In the genomic region with DNA sequence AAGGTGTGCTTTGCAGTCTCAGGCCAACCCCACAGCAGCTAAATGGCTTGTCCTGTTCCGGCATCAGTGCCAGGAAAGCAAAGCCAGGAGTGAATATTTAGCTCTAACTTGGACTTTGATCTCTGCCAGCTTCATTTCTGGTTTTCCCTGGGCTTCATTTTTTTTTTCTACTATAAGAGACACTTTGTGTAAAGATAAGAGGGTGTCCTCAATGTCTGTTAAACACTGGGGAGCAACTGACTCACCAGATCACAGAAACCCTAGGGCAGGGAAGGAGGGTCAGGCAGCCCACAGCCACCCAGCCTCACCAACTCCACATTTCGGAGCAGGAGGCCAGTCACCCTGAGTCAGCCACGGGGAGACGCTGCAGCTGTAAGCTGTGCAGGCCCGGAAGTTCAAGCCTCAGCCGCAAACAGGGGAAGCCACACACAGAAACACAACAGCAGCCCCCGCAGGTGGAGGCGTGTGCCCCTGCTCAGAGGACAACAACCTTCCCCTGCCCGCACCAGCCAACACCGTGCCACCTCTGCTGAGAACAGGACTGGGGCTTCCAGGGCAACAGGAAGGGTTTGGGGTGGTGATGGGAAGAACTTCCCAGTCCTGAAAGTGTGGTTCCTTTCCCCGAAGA, we compare ENCODE assay signal across 8 cellular contexts. TPM values are rescaled to one million over a fixed set of nuclear protein-coding genes. Genes with fewer than 3 reads are reported as not detected.
DNase-seq lines count a peak whose midpoint lies in the region; ATAC-seq lines count a peak whose summit lies in the region.

No MANE protein-coding gene starts in this region.

- H3K4me3 Mint-ChIP-seq in naive thymus-derived CD8-positive, alpha-beta T cell = no peak overlapping the region
- no peak overlapping the region for H3K4me3 Mint-ChIP-seq in stimulated activated naive CD8-positive, alpha-beta T cell treated with anti-CD3 and anti-CD28 coated beads, Interleukin-15, amount 100 ng/mL, for 72 hours

- H3K9me3 ChIP-seq in HAP-1 (no peaks in the 10 kb centered on the region), esophagus (ENCODE audit: control insufficient read depth in 2 of 2, insufficient read depth in 1 of 2, low read depth in 1 of 2, low read length in 1 of 2) (no peaks in the 10 kb centered on the region)

- H3K27ac Mint-ChIP-seq in naive thymus-derived CD8-positive, alpha-beta T cell = peak overlapping the region in 1 of 10 donors; percentile 81
- peak overlapping the region in 1 of 2 donors; percentile 86 for H3K27ac Mint-ChIP-seq in stimulated activated naive CD8-positive, alpha-beta T cell treated with anti-CD3 and anti-CD28 coated beads, Interleukin-15, amount 100 ng/mL, for 72 hours

- ATAC-seq in naive thymus-derived CD8-positive, alpha-beta T cell = peak; percentile 74 to 80
- ATAC-seq in stimulated activated naive CD8-positive, alpha-beta T cell treated with anti-CD3 and anti-CD28 coated beads, Interleukin-15, amount 100 ng/mL, for 72 hours = peak; percentile 85

- H3K27me3 ChIP-seq in HAP-1 (ENCODE audit: low read depth) = no peaks in the 10 kb centered on the region
- H3K27me3 ChIP-seq in esophagus (ENCODE audit: control insufficient read depth in 1 of 2, insufficient read depth in 2 of 2, low read length in 2 of 2) = no peaks in the 10 kb centered on the region

- peaks cover 32% of the 10 kb centered on the region for H3K4me1 ChIP-seq in HAP-1
- H3K4me1 ChIP-seq in esophagus (ENCODE audit: control insufficient read depth in 2 of 2, insufficient read depth in 2 of 2, low read length in 1 of 2) = peaks cover 10 to 38% of the 10 kb centered on the region in 2 donors

- WGBS in esophagus, 2 donors = 0 to 1% methylated on average over 11 of the region's 11 CpGs

- H3K27me3 Mint-ChIP-seq in naive thymus-derived CD8-positive, alpha-beta T cell = peaks cover 0 to 3% (median 0%) of the 10 kb centered on the region in 5 donors
- no peaks in the 10 kb centered on the region for H3K27me3 Mint-ChIP-seq in stimulated activated naive CD8-positive, alpha-beta T cell treated with anti-CD3 and anti-CD28 coated beads, Interleukin-15, amount 100 ng/mL, for 72 hours

- DNase-seq in HAP-1 (ENCODE audit: low spot score in 2 of 2) = peak in 1 of 2 experiments; percentile 67
- DNase-seq in NCI-H526 (lab: John Stamatoyannopoulos, UW) = peak; percentile 41 to 80
- peak; percentile 89 for DNase-seq in activated CD8-positive, alpha-beta memory T cell treated with anti-CD3 and anti-CD28 coated beads, Interleukin-2, amount 50 U/mL, for 4 hours
- DNase-seq in naive thymus-derived CD8-positive, alpha-beta T cell = peak; percentile 64 to 93 (median 80)
- peak; percentile 83 to 88 for DNase-seq in stimulated activated naive CD8-positive, alpha-beta T cell treated with anti-CD3 and anti-CD28 coated beads, Interleukin-15, amount 100 ng/mL, for 72 hours
- DNase-seq in NCI-H1092 (lab: John Stamatoyannopoulos, UW) = no peak

- peaks cover 36% of the 10 kb centered on the region for H3K36me3 ChIP-seq in HAP-1 (replicated peaks)
- peaks cover 20 to 25% of the 10 kb centered on the region in 2 donors for H3K36me3 ChIP-seq in esophagus (ENCODE audit: control insufficient read depth in 2 of 2, insufficient read depth in 2 of 2, low read length in 1 of 2)

- in situ Hi-C loops in HAP-1 (cut with MboI; ENCODE audit: low sequenced_read_pairs) = no loop called here

- H3K4me1 Mint-ChIP-seq in naive thymus-derived CD8-positive, alpha-beta T cell = peaks cover 36 to 59% (median 52%) of the 10 kb centered on the region in 4 donors
- H3K4me1 Mint-ChIP-seq in stimulated activated naive CD8-positive, alpha-beta T cell treated with anti-CD3 and anti-CD28 coated beads, Interleukin-15, amount 100 ng/mL, for 72 hours = peaks cover 11% of the 10 kb centered on the region

- peak overlapping the region; percentile 92 to 100 for H3K27ac ChIP-seq in esophagus (ENCODE audit: low read depth in 2 of 2, low read length in 1 of 2)

- H3K9me3 Mint-ChIP-seq in naive thymus-derived CD8-positive, alpha-beta T cell = no peaks in the 10 kb centered on the region
- no peaks in the 10 kb centered on the region for H3K9me3 Mint-ChIP-seq in stimulated activated naive CD8-positive, alpha-beta T cell treated with anti-CD3 and anti-CD28 coated beads, Interleukin-15, amount 100 ng/mL, for 72 hours

- H3K36me3 Mint-ChIP-seq in naive thymus-derived CD8-positive, alpha-beta T cell = peaks cover 0 to 42% (median 19%) of the 10 kb centered on the region in 3 donors

- POLR2A ChIA-PET in naive thymus-derived CD8-positive, alpha-beta T cell (lab: Charles Lee) = interaction anchor here (0.8 to 17.3 kb wide), 23 partner anchors 9 to 270 kb away, joined by 3 to 358 read pairs (median 12); a partner anchor contains a TSS

- H3K4me3 ChIP-seq in GM08714 (ENCODE audit: low read length) (peak overlapping the region; percentile 2; the same call in 1 of the 2 replicates), HAP-1 (peak overlapping the region; percentile 28), esophagus (ENCODE audit: low read depth in 1 of 2, low read length in 2 of 2) (peak overlapping the region; percentile 27 to 31)

RNA-seq across cellular contexts. Expression of a gene that starts 6.3 kb away (rescaled TPM):
- polyA plus RNA-seq in esophagus = 10 to 100 TPM; 41.7 to 71.4 TPM
- total RNA-seq in naive thymus-derived CD8-positive, alpha-beta T cell = 10 to 100 TPM; 91.7 to 97.6 TPM
- 10 to 100 TPM; 19.5 to 43.7 (median 31.1) TPM for polyA plus RNA-seq in naive thymus-derived CD8-positive, alpha-beta T cell

RNA-seq across cellular contexts. Expression of a gene that starts 25.1 kb away (rescaled TPM):
- polyA plus RNA-seq in esophagus = 10 to 100 TPM; 25.0 to 70.3 TPM
- total RNA-seq in naive thymus-derived CD8-positive, alpha-beta T cell = not detected
- under 1 TPM; 0.14 to 0.17 (median 0.15) TPM for polyA plus RNA-seq in naive thymus-derived CD8-positive, alpha-beta T cell

RNA-seq across cellular contexts. Expression of a gene that starts 39.8 kb away (rescaled TPM):
- 100 to 1,000 TPM in 1 of 2 donors, 10 to 100 TPM in 1; 98.7 to 126 TPM for polyA plus RNA-seq in esophagus
- 1 to 10 TPM; 4.0 to 4.7 TPM for total RNA-seq in naive thymus-derived CD8-positive, alpha-beta T cell
- under 1 TPM; 0.06 to 0.65 (median 0.23) TPM for polyA plus RNA-seq in naive thymus-derived CD8-positive, alpha-beta T cell

RNA-seq across cellular contexts. Expression of a gene that starts 48.4 kb away (rescaled TPM):
- polyA plus RNA-seq in esophagus = 10 to 100 TPM; 81.3 to 97.9 TPM
- total RNA-seq in naive thymus-derived CD8-positive, alpha-beta T cell = under 1 TPM; 0.91 to 0.93 TPM
- polyA plus RNA-seq in naive thymus-derived CD8-positive, alpha-beta T cell = under 1 TPM in 1 of 3 donors, not detected in 2; 0.23 TPM

Comparison
In these comparisons a context has a peak if more than half of its experiments do, and no peak if none do; other contexts are left out.
1. RNA of a gene that starts 25.1 kb away (polyA plus RNA-seq): 25.0 to 70.3 TPM in esophagus; 0.14 to 0.17 TPM in naive thymus-derived CD8-positive, alpha-beta T cell; every median in the first group is over 10 times any median in the second.
2. RNA of a gene that starts 39.8 kb away (polyA plus RNA-seq): 98.7 to 126 TPM in esophagus; 0.06 to 0.65 TPM in naive thymus-derived CD8-positive, alpha-beta T cell; every median in the first group is over 10 times any median in the second.
3. Peak in every context shown above with its lines, with median percentiles within 50 percentile points of each other: H3K4me3 ChIP-seq.